1 cellular context compared by ENCODE assay signal in the genomic region with DNA sequence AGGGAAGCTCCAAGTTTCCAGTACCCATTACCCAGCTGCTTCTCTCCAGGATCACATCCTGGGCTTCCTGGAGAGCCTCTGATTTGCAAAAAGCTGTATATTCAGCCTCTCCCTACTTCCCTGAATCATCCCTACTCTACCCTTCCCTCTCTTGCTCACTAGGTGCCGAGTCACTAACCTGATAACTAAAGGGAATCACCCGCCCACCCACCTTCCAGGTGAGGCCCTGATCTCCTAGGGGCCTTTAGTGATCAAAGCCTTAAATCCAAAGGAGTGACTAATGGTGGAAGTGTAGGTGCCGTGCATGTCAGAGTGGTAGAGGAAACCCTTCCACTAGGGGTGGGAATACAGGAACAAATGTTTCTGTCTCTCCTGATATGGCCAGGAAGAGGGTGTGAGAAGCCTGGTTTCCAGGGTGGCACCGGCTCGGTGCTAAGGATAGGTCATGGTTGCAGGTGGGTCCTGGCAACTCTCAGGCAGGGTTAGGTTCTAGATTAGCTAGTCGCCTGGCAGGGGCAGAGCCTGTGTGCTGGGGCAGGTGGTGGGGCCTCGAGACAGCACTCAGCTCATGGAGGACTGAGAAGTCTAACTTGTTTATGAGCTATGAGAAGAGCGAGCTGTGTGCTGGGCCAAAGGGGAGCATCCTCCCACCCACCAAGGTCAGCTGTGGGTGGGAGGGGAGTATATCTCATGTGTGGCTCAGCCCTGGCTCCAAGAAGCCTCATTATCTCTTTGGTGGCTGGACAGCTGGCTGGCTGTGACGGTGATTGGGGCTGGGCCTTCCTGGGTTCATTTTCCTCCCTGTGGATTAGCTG.
TF ChIP-seq lines count a peak whose summit lies in the region.

No MANE protein-coding gene starts in this region.

TF ChIP-seq in GM12878, 131 proteins besides CTCF, POLR2A, EP300 and RAD21:
- no peak for TF ChIP-seq CHD4 (IDR thresholded peaks at IDR 0.05)
- TF ChIP-seq, protein P1, sequence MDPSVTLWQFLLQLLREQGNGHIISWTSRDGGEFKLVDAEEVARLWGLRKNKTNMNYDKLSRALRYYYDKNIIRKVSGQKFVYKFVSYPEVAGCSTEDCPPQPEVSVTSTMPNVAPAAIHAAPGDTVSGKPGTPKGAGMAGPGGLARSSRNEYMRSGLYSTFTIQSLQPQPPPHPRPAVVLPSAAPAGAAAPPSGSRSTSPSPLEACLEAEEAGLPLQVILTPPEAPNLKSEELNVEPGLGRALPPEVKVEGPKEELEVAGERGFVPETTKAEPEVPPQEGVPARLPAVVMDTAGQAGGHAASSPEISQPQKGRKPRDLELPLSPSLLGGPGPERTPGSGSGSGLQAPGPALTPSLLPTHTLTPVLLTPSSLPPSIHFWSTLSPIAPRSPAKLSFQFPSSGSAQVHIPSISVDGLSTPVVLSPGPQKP (IDR thresholded peaks at IDR 0.05; ENCODE audit: low read depth, low read length) = no peak
- TF ChIP-seq, protein P2, sequence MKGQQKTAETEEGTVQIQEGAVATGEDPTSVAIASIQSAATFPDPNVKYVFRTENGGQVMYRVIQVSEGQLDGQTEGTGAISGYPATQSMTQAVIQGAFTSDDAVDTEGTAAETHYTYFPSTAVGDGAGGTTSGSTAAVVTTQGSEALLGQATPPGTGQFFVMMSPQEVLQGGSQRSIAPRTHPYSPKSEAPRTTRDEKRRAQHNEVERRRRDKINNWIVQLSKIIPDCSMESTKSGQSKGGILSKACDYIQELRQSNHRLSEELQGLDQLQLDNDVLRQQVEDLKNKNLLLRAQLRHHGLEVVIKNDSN (IDR thresholded peaks at IDR 0.05; ENCODE audit: borderline replicate concordance, extremely low read length, insufficient read depth, low read depth, low read length) = no peak
- no peak for TF ChIP-seq TCF12 (IDR thresholded peaks at IDR 0.05; ENCODE audit: low read depth, low read length)
- TF ChIP-seq, protein P3, sequence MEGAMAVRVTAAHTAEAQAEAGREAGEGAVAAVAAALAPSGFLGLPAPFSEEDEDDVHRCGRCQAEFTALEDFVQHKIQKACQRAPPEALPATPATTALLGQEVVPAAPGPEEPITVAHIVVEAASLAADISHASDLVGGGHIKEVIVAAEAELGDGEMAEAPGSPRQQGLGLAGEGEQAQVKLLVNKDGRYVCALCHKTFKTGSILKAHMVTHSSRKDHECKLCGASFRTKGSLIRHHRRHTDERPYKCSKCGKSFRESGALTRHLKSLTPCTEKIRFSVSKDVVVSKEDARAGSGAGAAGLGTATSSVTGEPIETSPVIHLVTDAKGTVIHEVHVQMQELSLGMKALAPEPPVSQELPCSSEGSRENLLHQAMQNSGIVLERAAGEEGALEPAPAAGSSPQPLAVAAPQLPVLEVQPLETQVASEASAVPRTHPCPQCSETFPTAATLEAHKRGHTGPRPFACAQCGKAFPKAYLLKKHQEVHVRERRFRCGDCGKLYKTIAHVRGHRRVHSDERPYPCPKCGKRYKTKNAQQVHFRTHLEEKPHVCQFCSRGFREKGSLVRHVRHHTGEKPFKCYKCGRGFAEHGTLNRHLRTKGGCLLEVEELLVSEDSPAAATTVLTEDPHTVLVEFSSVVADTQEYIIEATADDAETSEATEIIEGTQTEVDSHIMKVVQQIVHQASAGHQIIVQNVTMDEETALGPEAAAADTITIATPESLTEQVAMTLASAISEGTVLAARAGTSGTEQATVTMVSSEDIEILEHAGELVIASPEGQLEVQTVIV (IDR thresholded peaks at IDR 0.05; ENCODE audit: borderline replicate concordance, partially characterized antibody) = no peak
- TF ChIP-seq HDAC2 (IDR thresholded peaks at IDR 0.05) = no peak
- TF ChIP-seq FOXM1 (IDR thresholded peaks at IDR 0.05; ENCODE audit: low read depth, low read length) = no peak
- TF ChIP-seq SUZ12 (IDR thresholded peaks at IDR 0.05; ENCODE audit: unreplicated experiment) = no peak
- no peak for TF ChIP-seq NRF1 (conservative IDR thresholded peaks at IDR 0.05; ENCODE audit: low read depth, low read length)
- TF ChIP-seq CHD2 (IDR thresholded peaks at IDR 0.05; ENCODE audit: borderline replicate concordance, low read depth, low read length) = no peak
- TF ChIP-seq RB1 (IDR thresholded peaks at IDR 0.05; ENCODE audit: borderline replicate concordance) = no peak
- TF ChIP-seq EZH2 (IDR thresholded peaks at IDR 0.05; ENCODE audit: borderline replicate concordance, control insufficient read depth, low read depth, low read length) = no peak
- no peak for TF ChIP-seq CBX5 (IDR thresholded peaks at IDR 0.05; ENCODE audit: low read depth)
- no peak for TF ChIP-seq JUNB (IDR thresholded peaks at IDR 0.05)
- no peak for TF ChIP-seq SP1 (IDR thresholded peaks at IDR 0.05; ENCODE audit: low read depth, low read length)
- no peak for TF ChIP-seq BACH1 (IDR thresholded peaks at IDR 0.05; ENCODE audit: borderline replicate concordance)
